In the genomic region with DNA sequence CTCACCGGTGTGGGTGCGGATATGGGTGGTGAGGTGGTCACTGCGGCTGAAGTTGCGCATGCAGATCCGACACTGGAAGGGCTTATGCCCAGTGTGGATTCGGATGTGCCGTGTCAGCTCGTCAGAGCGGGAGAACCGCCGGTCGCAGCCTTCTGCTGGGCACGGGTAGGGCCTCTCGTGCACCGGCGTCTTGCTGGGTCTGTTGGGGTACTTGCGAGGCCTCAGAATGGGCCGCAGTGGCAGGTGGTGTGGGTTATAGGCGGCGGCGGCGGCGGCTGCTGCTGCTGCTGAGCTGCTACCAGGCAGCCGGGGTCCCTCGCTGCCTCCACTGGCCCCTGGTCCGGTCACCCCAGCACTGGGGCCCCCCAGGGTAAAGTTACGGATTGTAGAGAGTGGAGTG, we compare ENCODE assay signal across 16 cellular contexts. TPM values are rescaled to one million over a fixed set of nuclear protein-coding genes. Genes with fewer than 3 reads are reported as not detected.
DNase-seq lines count a peak whose midpoint lies in the region; ATAC-seq, FAIRE-seq and TF ChIP-seq lines count a peak whose summit lies in the region.
"Had no signal": no experiment of that assay in that cellular context is flagged by ENCODE, and none has a peak within 500 bp of the region (broad histone marks: within the 10 kb centered on the region; RNA-seq: fewer than 3 reads in every experiment).

No MANE protein-coding gene starts in this region.

- no TSS peak for BruUV-seq in K562 (replicated peaks; lab: Mats Ljungman, UMichigan)

- in situ Hi-C loops in K562 (cut with MboI) (no loop called here), GM13977 (cut with MboI; ENCODE audit: low pct_unique_long_range_greater_than_20kb, low sequenced_read_pairs, unreplicated experiment) (loop anchor here (5.0 kb wide), 1 partner anchor 196 kb away; no protein-coding TSS in a partner anchor)

- WGBS in K562 (ENCODE audit: insufficient coverage, low coverage, missing lambda C conversion rate), result 35% methylated on average over 26 of the region's 27 CpGs

- no peak for TF ChIP-seq POLR2A in K562 (conservative IDR thresholded peaks at IDR 0.05)

- no peak overlapping the region for H3K27ac Mint-ChIP-seq in T-helper 2 cell treated with Interferon-gamma antibody and Interleukin-4, amounts not matched to agents 5 μg/mL and 100 μg/mL, for 36 hours
- no peak overlapping the region for H3K27ac Mint-ChIP-seq in T-cell
- no peak overlapping the region for H3K27ac Mint-ChIP-seq in osteocyte (ENCODE audit: unreplicated experiment)

- DNase-seq in T-helper 2 cell treated with Interferon-gamma antibody and Interleukin-4, amounts not matched to agents 5 μg/mL and 100 μg/mL, for 36 hours (ENCODE audit: low spot score), result no peak
- DNase-seq in T-helper 2 cell (no peak), T-cell (no peak), K562 (ENCODE audit: extremely low read depth in 1 of 4, low spot score in 3 of 4) (no peak), osteocyte (ENCODE audit: extremely low spot score, unreplicated experiment) (no peak), COR-L47 (lab: John Stamatoyannopoulos, UW) (no peak), GM13977 (ENCODE audit: low spot score) (no peak)
- DNase-seq: amniotic stem cell, NCI-H1105, Right ventricle myocardium superior had no signal

- POLR2A ChIA-PET in T-cell (lab: Charles Lee), result no interaction called here
- POLR2A ChIA-PET in K562 (lab: Yijun Ruan, JAX), result interaction anchor here (0.7 kb wide), 1 partner anchor 353 kb away, joined by 4 read pairs; no protein-coding TSS in a partner anchor

- TF ChIP-seq RAD21 in K562 (CRISPR knock-in tag; conservative IDR thresholded peaks at IDR 0.05 in 1 of 2, IDR thresholded peaks at IDR 0.05 in 1 of 2), result no peak

- TF ChIP-seq CTCF in K562 (IDR thresholded peaks at IDR 0.05 in 2 of 3, conservative IDR thresholded peaks at IDR 0.05 in 1 of 3; ENCODE audit: insufficient read depth in 2 of 3, low read depth in 1 of 3, low read length in 3 of 3), result no peak
- no peak for TF ChIP-seq CTCF in osteocyte (IDR thresholded peaks at IDR 0.05)
- TF ChIP-seq CTCF in GM13977 (IDR thresholded peaks at IDR 0.05; ENCODE audit: extremely low read depth, insufficient read depth, missing control alignments), result no peak

- no peaks in the 10 kb centered on the region for H3K9me1 ChIP-seq in K562 (ENCODE audit: control insufficient read depth, insufficient read depth, low read length)

- no peak overlapping the region for H3K27ac ChIP-seq in K562 (ENCODE audit: extremely low read depth, low read depth, low read length)
- H3K27ac ChIP-seq: prostate gland had no signal

- H3K36me3 Mint-ChIP-seq in T-helper 2 cell treated with Interferon-gamma antibody and Interleukin-4, amounts not matched to agents 5 μg/mL and 100 μg/mL, for 36 hours (ENCODE audit: low read depth), result peaks cover 37% of the 10 kb centered on the region
- H3K36me3 Mint-ChIP-seq in T-cell, result no peaks in the 10 kb centered on the region
- H3K36me3 Mint-ChIP-seq in osteocyte (ENCODE audit: unreplicated experiment), result peaks cover 3% of the 10 kb centered on the region

- no peaks in the 10 kb centered on the region for H3K9me3 ChIP-seq in K562 (replicated peaks; ENCODE audit: control insufficient read depth, insufficient read depth, low read depth, low read length)
- H3K9me3 ChIP-seq: prostate gland had no signal

- no peaks in the 10 kb centered on the region for H3K9me3 Mint-ChIP-seq in T-helper 2 cell treated with Interferon-gamma antibody and Interleukin-4, amounts not matched to agents 5 μg/mL and 100 μg/mL, for 36 hours
- H3K9me3 Mint-ChIP-seq in T-cell (no peaks in the 10 kb centered on the region), osteocyte (ENCODE audit: unreplicated experiment) (no peaks in the 10 kb centered on the region)

- H3K4me2 ChIP-seq in K562 (ENCODE audit: insufficient read depth, low read length), result no peak overlapping the region

- no peak overlapping the region for H2AFZ ChIP-seq in K562 (ENCODE audit: low read depth, low read length)

- H3K36me3 ChIP-seq in K562 (ENCODE audit: control insufficient read depth, insufficient read depth, low read length), result peaks cover 4% of the 10 kb centered on the region; the same call in 1 of the 3 replicates
- H3K36me3 ChIP-seq: prostate gland had no signal

- intact Hi-C loops in K562 (cut with micrococcal nuclease), result no loop called here

- H3K9ac ChIP-seq in K562 (ENCODE audit: insufficient read depth in 1 of 2, low read depth in 2 of 2, low read length in 2 of 2), result no peak overlapping the region; a peak in 1 of 4 replicates

- H3K4me1 ChIP-seq in K562 (replicated peaks in 1 of 2; ENCODE audit: control insufficient read depth in 2 of 2, insufficient read depth in 2 of 2, low read length in 2 of 2), result peaks cover 7 to 44% of the 10 kb centered on the region in 2 experiments; a peak in 3 of 5 replicates

- CTCF ChIA-PET in T-cell (lab: Charles Lee) (interaction anchor here in 1 of 2 donors (0.5 kb wide), 1 partner anchor 28 kb away, joined by 5 read pairs; no protein-coding TSS in a partner anchor), K562 (lab: Yijun Ruan, JAX; ENCODE audit: low intra/inter-chr PET ratio) (no interaction called here)

- no peaks in the 10 kb centered on the region for H4K20me1 ChIP-seq in K562 (replicated peaks; ENCODE audit: control insufficient read depth, insufficient read depth, low read length)

- no peak for FAIRE-seq in K562 (lab: Jason Lieb, UNC)
- FAIRE-seq: colon, G401.6, HepG2, keratinocyte had no signal

- 0 out of 3 replicates have a peak, but pooled peaks cover 2% of the 10 kb centered on the region for H3K79me2 ChIP-seq in K562 (ENCODE audit: control insufficient read depth, insufficient read depth, low read length)

- H3K4me3 Mint-ChIP-seq in T-helper 2 cell treated with Interferon-gamma antibody and Interleukin-4, amounts not matched to agents 5 μg/mL and 100 μg/mL, for 36 hours, result peak overlapping the region; percentile 89
- H3K4me3 Mint-ChIP-seq in T-cell, result peak overlapping the region; percentile 25 to 97 (median 95)
- peak overlapping the region; percentile 82 for H3K4me3 Mint-ChIP-seq in osteocyte (ENCODE audit: unreplicated experiment)

- no peak for TF ChIP-seq EP300 in K562 (IDR thresholded peaks at IDR 0.05; ENCODE audit: low read length)

- ATAC-seq in T-cell (replicated peaks in 1 of 4), result no peak
- no peak for ATAC-seq in K562
- ATAC-seq in HG03108 (IDR thresholded peaks at IDR 0.05; ENCODE audit: unreplicated experiment), result no peak
- ATAC-seq: HepG2 had no signal

- H3K4me1 Mint-ChIP-seq in T-helper 2 cell treated with Interferon-gamma antibody and Interleukin-4, amounts not matched to agents 5 μg/mL and 100 μg/mL, for 36 hours (ENCODE audit: low read depth), result peaks cover 48% of the 10 kb centered on the region
- H3K4me1 Mint-ChIP-seq in T-cell (peaks cover 59 to 69% (median 62%) of the 10 kb centered on the region in 3 donors), osteocyte (ENCODE audit: unreplicated experiment) (peaks cover 28% of the 10 kb centered on the region)

- H3K27me3 Mint-ChIP-seq in T-helper 2 cell treated with Interferon-gamma antibody and Interleukin-4, amounts not matched to agents 5 μg/mL and 100 μg/mL, for 36 hours (ENCODE audit: low read depth), result peaks cover 38% of the 10 kb centered on the region
- H3K27me3 Mint-ChIP-seq in T-cell (peaks cover 0 to 22% of the 10 kb centered on the region in 2 donors), osteocyte (ENCODE audit: unreplicated experiment) (peaks cover 21% of the 10 kb centered on the region)

- H3K4me3 ChIP-seq in K562, result no peak overlapping the region
- H3K4me3 ChIP-seq: prostate gland had no signal

- peaks cover 13 to 42% of the 10 kb centered on the region in 2 experiments; a peak in 4 of 5 replicates for H3K27me3 ChIP-seq in K562 (ENCODE audit: control insufficient read depth in 2 of 2, insufficient read depth in 2 of 2, low read length in 2 of 2)

RNA-seq across cellular contexts. Expression of a gene that starts 2.7 kb away (rescaled TPM):
- total RNA-seq in T-cell (1 to 10 TPM in 4 of 5 donors, under 1 TPM in 1; 0.90 to 2.7 (median 2.5) TPM), K562 (2014; rRNA removed) (0.24 TPM in 1 of 2 replicates, not detected in the other), K562 (2014; rRNA removed; fragmentation: Illumina TruSeq; extraction: Trizol) (0.11 and 0.19 TPM in 2 replicates), K562 (2015; rRNA removed; fragmentation: Illumina TruSeq; extraction: Trizol) (not detected in 2 replicates), K562 (2021) (0.18 and 0.83 TPM in 2 replicates), osteocyte (5.4 and 11.7 TPM in 2 replicates)
- 0.30 and 0.81 TPM in 2 replicates for total RNA-seq in K562 (2011; cell fraction: chromatin; rRNA removed; ENCODE audit: low replicate concordance)
- total RNA-seq in K562 (2011; cell fraction: nucleolus; rRNA removed), result 0.79 and 0.83 TPM in 2 replicates
- 0.51 and 0.69 TPM in 2 replicates for total RNA-seq in K562 (2011; cell fraction: nucleoplasm; rRNA removed)
- polyA plus RNA-seq in K562 (2011; rRNA removed) (0.08 and 0.09 TPM in 2 replicates), K562 (2014; fragmentation: Illumina TruSeq; extraction: Trizol) (0.11 and 0.12 TPM in 2 replicates), K562 (2014; fragmentation: Nextera tagmentation; extraction: Ambion mirVana) (not detected), K562 (2014; rRNA removed) (0.03 and 0.15 TPM in 2 replicates)
- 0.06 and 0.31 TPM in 2 replicates for polyA plus RNA-seq in K562 (2011; cell fraction: cytosol; rRNA removed)
- 0.37 and 1.4 TPM in 2 replicates for polyA plus RNA-seq in K562 (2011; cell fraction: nucleus; rRNA removed)
- 0.25 and 0.47 TPM in 2 replicates for polyA plus RNA-seq in K562 (2012)
- 0.09 and 0.70 TPM in 2 replicates for polyA minus RNA-seq in K562 (2011; rRNA and poly(A)+ RNA removed)
- not detected in 2 replicates for polyA minus RNA-seq in K562 (2011; cell fraction: cytosol; rRNA and poly(A)+ RNA removed)
- 0.33 and 0.81 TPM in 2 replicates for polyA minus RNA-seq in K562 (2011; cell fraction: nucleus; rRNA and poly(A)+ RNA removed)

RNA-seq across cellular contexts. Expression of a gene that starts 8.9 kb away (rescaled TPM):
- total RNA-seq in T-cell (10 to 100 TPM; 10.5 to 17.5 (median 15.6) TPM), K562 (2014; rRNA removed) (19.5 and 23.8 TPM in 2 replicates), K562 (2014; rRNA removed; fragmentation: Illumina TruSeq; extraction: Trizol) (13.1 and 14.7 TPM in 2 replicates), K562 (2015; rRNA removed; fragmentation: Illumina TruSeq; extraction: Trizol) (18.1 and 19.5 TPM in 2 replicates), K562 (2021) (20.0 and 20.6 TPM in 2 replicates), osteocyte (17.5 and 17.6 TPM in 2 replicates)
- 7.7 and 9.9 TPM in 2 replicates for total RNA-seq in K562 (2011; cell fraction: chromatin; rRNA removed; ENCODE audit: low replicate concordance)
- total RNA-seq in K562 (2011; cell fraction: nucleolus; rRNA removed), result 12.4 and 12.8 TPM in 2 replicates
- 13.9 and 17.6 TPM in 2 replicates for total RNA-seq in K562 (2011; cell fraction: nucleoplasm; rRNA removed)
- polyA plus RNA-seq in K562 (2011; rRNA removed) (14.4 and 16.8 TPM in 2 replicates), K562 (2014; fragmentation: Illumina TruSeq; extraction: Trizol) (14.1 and 16.1 TPM in 2 replicates), K562 (2014; fragmentation: Nextera tagmentation; extraction: Ambion mirVana) (1 to 10 TPM; 3.0 to 3.8 TPM), K562 (2014; rRNA removed) (15.3 and 15.6 TPM in 2 replicates)
- 9.7 and 16.6 TPM in 2 replicates for polyA plus RNA-seq in K562 (2011; cell fraction: cytosol; rRNA removed)
- polyA plus RNA-seq in K562 (2011; cell fraction: nucleus; rRNA removed), result 7.9 and 8.7 TPM in 2 replicates
- polyA plus RNA-seq in K562 (2012), result 12.4 and 15.8 TPM in 2 replicates
- polyA minus RNA-seq in K562 (2011; rRNA and poly(A)+ RNA removed), result 18.8 and 20.3 TPM in 2 replicates
- 13.3 and 13.8 TPM in 2 replicates for polyA minus RNA-seq in K562 (2011; cell fraction: cytosol; rRNA and poly(A)+ RNA removed)
- 12.3 and 17.2 TPM in 2 replicates for polyA minus RNA-seq in K562 (2011; cell fraction: nucleus; rRNA and poly(A)+ RNA removed)
